ENCODE assay signal across 1 cellular context in genomic region chr5:138275379-138275782, GRCh38.
TF ChIP-seq lines count a peak whose summit lies in the region.

No MANE protein-coding gene starts in this region.

TF ChIP-seq in GM12878, 131 proteins besides CTCF, POLR2A, EP300 and RAD21:
- TF ChIP-seq BCLAF1 (IDR thresholded peaks at IDR 0.05) (no peak), ZNF622 (IDR thresholded peaks at IDR 0.05) (no peak), MYC (IDR thresholded peaks at IDR 0.05; ENCODE audit: insufficient read depth, insufficient read length, insufficient replicate concordance, low read length, severe bottlenecking) (no peak), GABPA (IDR thresholded peaks at IDR 0.05; ENCODE audit: low read depth) (no peak), ZNF274 (IDR thresholded peaks at IDR 0.05; ENCODE audit: insufficient read depth, insufficient read length) (no peak)
